In genomic region chr10:99430116-99430450, GRCh38 we compare ENCODE assay signal across 8 cellular contexts. TPM values are rescaled to one million over a fixed set of nuclear protein-coding genes. Genes with fewer than 3 reads are reported as not detected.
DNase-seq lines count a peak whose midpoint lies in the region; ATAC-seq and TF ChIP-seq lines count a peak whose summit lies in the region.

No MANE protein-coding gene starts in this region.

- no peak for DNase-seq in Right ventricle myocardium superior
- no peak for DNase-seq in Right ventricle myocardium inferior (ENCODE audit: missing footprints)
- no peak for DNase-seq in breast epithelium (ENCODE audit: low spot score in 2 of 2)
- no peak for DNase-seq in mesenchymal stem cell
- no peak for DNase-seq in aorta
- DNase-seq in NCI-H2029 (lab: John Stamatoyannopoulos, UW) = no peak
- DNase-seq in CD1c-positive myeloid dendritic cell (ENCODE audit: extremely low spot score) = no peak

- H3K18ac ChIP-seq in mesenchymal stem cell (ENCODE audit: low read depth in 1 of 2, low read length in 2 of 2) = peak overlapping the region; percentile 62 to 77

- peak overlapping the region; percentile 29 to 88 for H3K4ac ChIP-seq in mesenchymal stem cell (ENCODE audit: low read depth in 1 of 2, low read length in 2 of 2)

- H2BK120ac ChIP-seq in mesenchymal stem cell (ENCODE audit: low read depth, low read length) = peak overlapping the region; percentile 27

- TF ChIP-seq CTCF in breast epithelium (IDR thresholded peaks at IDR 0.05) = no peak

- H3K27me3 ChIP-seq in breast epithelium = no peaks in the 10 kb centered on the region
- H3K27me3 ChIP-seq in mesenchymal stem cell (ENCODE audit: control insufficient read depth in 1 of 2, insufficient read depth in 1 of 2, low read length in 2 of 2) = no peaks in the 10 kb centered on the region
- no peaks in the 10 kb centered on the region for H3K27me3 ChIP-seq in aorta (ENCODE audit: control insufficient read depth in 1 of 2, insufficient read depth in 2 of 2, low read length in 1 of 2)

- H3K27ac ChIP-seq in breast epithelium (peak overlapping the region; percentile 87 to 95), mesenchymal stem cell (ENCODE audit: low read length, poor library complexity, severe bottlenecking) (peak overlapping the region; percentile 5), aorta (ENCODE audit: low read depth in 1 of 2, low read length in 2 of 2) (peak overlapping the region in 1 of 2 donors; percentile 42)

- peak overlapping the region; percentile 81 for H4K8ac ChIP-seq in mesenchymal stem cell (ENCODE audit: low read length)

- peak overlapping the region in 1 of 2 experiments; percentile 24 for H3K23ac ChIP-seq in mesenchymal stem cell (ENCODE audit: low read length in 2 of 2)

- no peak overlapping the region for H2AK5ac ChIP-seq in mesenchymal stem cell (ENCODE audit: low read length, severe bottlenecking)

- peak overlapping the region; percentile 84 for H4K91ac ChIP-seq in mesenchymal stem cell (ENCODE audit: low read length)

- TF ChIP-seq POLR2A in breast epithelium (IDR thresholded peaks at IDR 0.05) = no peak

- H3K14ac ChIP-seq in mesenchymal stem cell (ENCODE audit: low read length in 2 of 2) = peak overlapping the region in 1 of 2 experiments; percentile 68

- peak; percentile 0 for ATAC-seq in Right ventricle myocardium superior (ENCODE audit: poor library complexity)
- no peak for ATAC-seq in Right ventricle myocardium inferior
- ATAC-seq in HG03558 (IDR thresholded peaks at IDR 0.05; ENCODE audit: extremely low read depth, unreplicated experiment) = peak; percentile 4
- peak; percentile 47 for ATAC-seq in aorta (ENCODE audit: low FRiP score)

- H3K9ac ChIP-seq in mesenchymal stem cell (ENCODE audit: low read length) = peak overlapping the region; percentile 94

- no peak overlapping the region for H2BK12ac ChIP-seq in mesenchymal stem cell (ENCODE audit: low read length in 2 of 2)

- peak overlapping the region; percentile 70 for H3K4me2 ChIP-seq in mesenchymal stem cell (ENCODE audit: low read length, poor library complexity, severe bottlenecking)

- H3K79me1 ChIP-seq in mesenchymal stem cell (replicated peaks; ENCODE audit: low read length, poor library complexity, severe bottlenecking) = peaks cover 38% of the 10 kb centered on the region

- peaks cover 0 to 6% of the 10 kb centered on the region in 2 donors for H3K4me1 ChIP-seq in breast epithelium
- peaks cover 9% of the 10 kb centered on the region for H3K4me1 ChIP-seq in mesenchymal stem cell (ENCODE audit: control insufficient read depth, insufficient read depth, low read depth, low read length)
- no peaks in the 10 kb centered on the region for H3K4me1 ChIP-seq in aorta (ENCODE audit: control insufficient read depth in 1 of 2, insufficient read depth in 2 of 2, low read length in 2 of 2)

- peak overlapping the region; percentile 92 for H2AFZ ChIP-seq in mesenchymal stem cell (ENCODE audit: low read depth, low read length)

- peak overlapping the region; percentile 97 for H2BK15ac ChIP-seq in mesenchymal stem cell (ENCODE audit: low read depth, poor library complexity, severe bottlenecking)

- H2BK5ac ChIP-seq in mesenchymal stem cell (ENCODE audit: low read depth, low read length, poor library complexity, severe bottlenecking) = no peak overlapping the region

- 8% methylated on average over 12 of the region's 14 CpGs for WGBS in mesenchymal stem cell
- whole genome bisulfite sequencing in aorta, 2 donors = 9% methylated on average over 14 of the region's 14 CpGs

- intact Hi-C loops in Right ventricle myocardium superior (cut with DNase I) = loop anchor here (5.0 to 10.0 kb wide), 2 partner anchors 38 to 275 kb away; no protein-coding TSS in a partner anchor
- intact Hi-C loops in Right ventricle myocardium inferior (cut with DNase I) = loop anchor here (2.0 to 5.0 kb wide), 5 partner anchors 183 to 1163 kb away; partner anchors contain the start of genes COX15, CUTC, LOXL4 and SLC25A28
- intact Hi-C loops in breast epithelium (cut with DNase I; ENCODE audit: low total_unique reads) = loop anchor here (5.0 kb wide), 1 partner anchor 182 kb away; no protein-coding TSS in a partner anchor
- intact Hi-C loops in aorta (cut with DNase I) = loop anchor here (5.0 to 10.0 kb wide), 3 partner anchors 192 to 315 kb away; partner anchors contain the start of gene SLC25A28 (in 1 of the 2)

- H3K4me3 ChIP-seq in breast epithelium (peak overlapping the region; percentile 65 to 88 (median 66)), mesenchymal stem cell (ENCODE audit: insufficient read depth in 1 of 2, low read depth in 1 of 2, low read length in 2 of 2) (peak overlapping the region; percentile 81 to 94), aorta (ENCODE audit: low read length in 2 of 2) (peak overlapping the region; percentile 48 to 73)

- H3K9me3 ChIP-seq in breast epithelium (no peaks in the 10 kb centered on the region), mesenchymal stem cell (ENCODE audit: control insufficient read depth, low read length) (no peaks in the 10 kb centered on the region), aorta (ENCODE audit: control insufficient read depth, low read length) (no peaks in the 10 kb centered on the region)

- H3K36me3 ChIP-seq in breast epithelium = no peaks in the 10 kb centered on the region
- H3K36me3 ChIP-seq in mesenchymal stem cell (ENCODE audit: control insufficient read depth in 1 of 2, insufficient read depth in 2 of 2, low read depth in 1 of 2, low read length in 2 of 2) = peaks cover 0 to 16% of the 10 kb centered on the region in 2 experiments
- H3K36me3 ChIP-seq in aorta (ENCODE audit: control insufficient read depth in 1 of 2, insufficient read depth in 2 of 2, low read length in 1 of 2) = peaks cover 0 to 5% of the 10 kb centered on the region in 2 donors

RNA-seq across cellular contexts. Expression of gene GOT1, which starts 0.3 kb away (rescaled TPM):
- 516 TPM for total RNA-seq in Right ventricle myocardium superior
- total RNA-seq in Right ventricle myocardium inferior = 507 TPM
- total RNA-seq in breast epithelium = 10 to 100 TPM; 13.9 to 18.4 (median 15.7) TPM
- 36.0 TPM for polyA plus RNA-seq in mesenchymal stem cell (2013, experiment 1 of 2)
- 36.7 TPM for polyA plus RNA-seq in mesenchymal stem cell (2013, experiment 2 of 2)
- 10 to 100 TPM in 1 of 2 donors, 1 to 10 TPM in 1; 9.4 to 13.7 TPM for total RNA-seq in aorta
- 10 to 100 TPM in 1 of 2 donors, 1 to 10 TPM in 1; 9.2 to 17.4 TPM for polyA plus RNA-seq in aorta

Comparison
In these comparisons a context has a peak if more than half of its experiments do, and no peak if none do; other contexts are left out.
1. RNA of gene GOT1, which starts 0.3 kb away (total RNA-seq): 516 TPM in Right ventricle myocardium superior (single experiment) and 507 TPM in Right ventricle myocardium inferior (single experiment); 13.9 to 18.4 TPM in breast epithelium and 9.4 to 13.7 TPM in aorta; every median in the first group is over 10 times any median in the second.
2. Peak in every context shown above with its lines, with median percentiles within 50 percentile points of each other: H3K4me3 ChIP-seq.